In genomic region chr17:49513616-49514373, GRCh38 we compare ENCODE assay signal across 17 cellular contexts. TPM values are rescaled to one million over a fixed set of nuclear protein-coding genes. Genes with fewer than 3 reads are reported as not detected.
DNase-seq lines count a peak whose midpoint lies in the region; ATAC-seq and TF ChIP-seq lines count a peak whose summit lies in the region.
"Had no signal": no experiment of that assay in that cellular context is flagged by ENCODE, and none has a peak within 500 bp of the region (broad histone marks: within the 10 kb centered on the region; RNA-seq: fewer than 3 reads in every experiment).

No MANE protein-coding gene starts in this region.

- CTCF ChIA-PET in WTC11 (lab: Charles Lee): interaction anchor here (0.6 to 13.5 kb wide), 23 partner anchors 8 to 260 kb away, joined by 3 to 199 read pairs (median 5); partner anchors contain the start of gene NGFR

- H3K9me3 ChIP-seq in heart right ventricle: no peaks in the 10 kb centered on the region
- no peaks in the 10 kb centered on the region for H3K9me3 ChIP-seq in tibial nerve
- H3K9me3 ChIP-seq: HAP-1 had no signal

- H3K36me3 ChIP-seq in heart right ventricle: peaks cover 0 to 6% (median 0%) of the 10 kb centered on the region in 9 donors
- H3K36me3 ChIP-seq in tibial nerve: peaks cover 0 to 26% (median 0%) of the 10 kb centered on the region in 3 donors
- H3K36me3 ChIP-seq: HAP-1 had no signal

- peaks cover 10 to 47% (median 28%) of the 10 kb centered on the region in 9 donors for H3K4me1 ChIP-seq in heart right ventricle
- H3K4me1 ChIP-seq in tibial nerve: peaks cover 0 to 87% (median 46%) of the 10 kb centered on the region in 4 donors
- H3K4me1 ChIP-seq: HAP-1 had no signal

- peak in 1 of 2 donors; percentile 53 for TF ChIP-seq EP300 in tibial nerve (IDR thresholded peaks at IDR 0.05)

- TF ChIP-seq POLR2A in tibial nerve (IDR thresholded peaks at IDR 0.05): no peak

- H3K27me3 ChIP-seq in heart right ventricle (peaks cover 0 to 23% (median 4%) of the 10 kb centered on the region in 7 donors), tibial nerve (no peaks in the 10 kb centered on the region)

- DNase-seq in WTC11 (ENCODE audit: low spot score): no peak
- DNase-seq in heart right ventricle: peak; percentile 56 to 67
- no peak for DNase-seq in neural crest cell (ENCODE audit: low read depth, low spot score)
- DNase-seq in tibial nerve (ENCODE audit: low spot score in 2 of 2): peak in 1 of 2 donors; percentile 48
- DNase-seq in DMS114 treated with DMSO at 0.1 percent for 48 hours (lab: John Stamatoyannopoulos, UW; ENCODE audit: unreplicated experiment): no peak
- DNase-seq in NCI-H526 treated with DMSO at 0.1 percent for 48 hours (lab: John Stamatoyannopoulos, UW): no peak
- DNase-seq: activated CD4-positive, CD25-positive, alpha-beta regulatory T cell; activated naive CD4-positive, alpha-beta T cell; dermis blood vessel endothelial cell; NCI-H1436; SHP77 had no signal

- intact Hi-C loops in heart right ventricle (cut with DNase I): no loop called here

- TF ChIP-seq CTCF in WTC11 (IDR thresholded peaks at IDR 0.05) (no peak), heart right ventricle (IDR thresholded peaks at IDR 0.05) (no peak), neural crest cell (conservative IDR thresholded peaks at IDR 0.05) (no peak), tibial nerve (IDR thresholded peaks at IDR 0.05) (no peak)

- H3K4me3 ChIP-seq in heart right ventricle (no peak overlapping the region), tibial nerve (no peak overlapping the region)
- H3K4me3 ChIP-seq: GM12878, HAP-1 had no signal

- H3K27me3 Mint-ChIP-seq in WTC11 (ENCODE audit: low read depth) (no peaks in the 10 kb centered on the region), neural crest cell (ENCODE audit: low read depth) (peaks cover 18% of the 10 kb centered on the region)
- peaks cover 11% of the 10 kb centered on the region for H3K27me3 Mint-ChIP-seq in activated T-helper 17 cell treated with anti-CD3 and anti-CD28 coated beads, Interleukin-2, amount 50 U/mL, for 72 hours

- POLR2A ChIA-PET in WTC11 (lab: Charles Lee): interaction anchor here (0.7 kb wide), 1 partner anchor 76 kb away, joined by 8 read pairs; no protein-coding TSS in a partner anchor

- 78 to 81% methylated on average over 22 of the region's 22 CpGs for WGBS in heart right ventricle, 2 donors
- WGBS in tibial nerve, 2 donors: 44 to 51% methylated on average over 19 to 22 of the region's 22 CpGs

- H3K4me3 Mint-ChIP-seq in WTC11 (no peak overlapping the region), neural crest cell (peak overlapping the region; percentile 70)
- H3K4me3 Mint-ChIP-seq in activated T-helper 17 cell treated with anti-CD3 and anti-CD28 coated beads, Interleukin-2, amount 50 U/mL, for 72 hours: no peak overlapping the region

- H3K27ac ChIP-seq in heart right ventricle (peak overlapping the region in 9 of 10 donors; percentile 41 to 88 (median 77)), tibial nerve (peak overlapping the region; percentile 34 to 93 (median 75))

- H3K36me3 Mint-ChIP-seq in WTC11 (no peaks in the 10 kb centered on the region), neural crest cell (ENCODE audit: low read depth) (peaks cover 10% of the 10 kb centered on the region)
- H3K36me3 Mint-ChIP-seq in activated T-helper 17 cell treated with anti-CD3 and anti-CD28 coated beads, Interleukin-2, amount 50 U/mL, for 72 hours (ENCODE audit: low read depth): no peaks in the 10 kb centered on the region

- ATAC-seq in WTC11 (peak; percentile 2; the same call in 1 of the 2 replicates), heart right ventricle (peak; percentile 6 to 43 (median 24)), GM18867 (IDR thresholded peaks at IDR 0.05; ENCODE audit: unreplicated experiment) (no peak)
- no peak for ATAC-seq in activated T-helper 17 cell treated with anti-CD3 and anti-CD28 coated beads, Interleukin-2, amount 50 U/mL, for 72 hours (replicated peaks)

- H3K9me3 Mint-ChIP-seq in WTC11 (no peaks in the 10 kb centered on the region), neural crest cell (no peaks in the 10 kb centered on the region)
- no peaks in the 10 kb centered on the region for H3K9me3 Mint-ChIP-seq in activated T-helper 17 cell treated with anti-CD3 and anti-CD28 coated beads, Interleukin-2, amount 50 U/mL, for 72 hours

- H3K27ac Mint-ChIP-seq in WTC11 (no peak overlapping the region), neural crest cell (ENCODE audit: unreplicated experiment) (peak overlapping the region; percentile 78)
- H3K27ac Mint-ChIP-seq in activated T-helper 17 cell treated with anti-CD3 and anti-CD28 coated beads, Interleukin-2, amount 50 U/mL, for 72 hours: no peak overlapping the region
- H3K27ac Mint-ChIP-seq: progenitor cell of endocrine pancreas had no signal

- peaks cover 55% of the 10 kb centered on the region for H3K4me1 Mint-ChIP-seq in WTC11
- H3K4me1 Mint-ChIP-seq in neural crest cell: peaks cover 35% of the 10 kb centered on the region
- H3K4me1 Mint-ChIP-seq in activated T-helper 17 cell treated with anti-CD3 and anti-CD28 coated beads, Interleukin-2, amount 50 U/mL, for 72 hours: no peaks in the 10 kb centered on the region

TF ChIP-seq in WTC11, 78 proteins besides CTCF, POLR2A, EP300 and RAD21:
- 0 out of 2 replicates have a peak, but pooled peaks have one; percentile 6 for TF ChIP-seq USF2 (CRISPR knock-in tag; IDR thresholded peaks at IDR 0.05)
- TF ChIP-seq JUN (CRISPR knock-in tag; IDR thresholded peaks at IDR 0.05): no peak
- TF ChIP-seq SMAD4 (CRISPR knock-in tag; IDR thresholded peaks at IDR 0.05): no peak
- TF ChIP-seq MAX (CRISPR knock-in tag; IDR thresholded peaks at IDR 0.05): 0 out of 2 replicates have a peak, but pooled peaks have one; percentile 28
- no peak for TF ChIP-seq ZNF532 (CRISPR knock-in tag; IDR thresholded peaks at IDR 0.05; ENCODE audit: borderline replicate concordance)
- no peak for TF ChIP-seq ZBTB21 (CRISPR knock-in tag; IDR thresholded peaks at IDR 0.05; ENCODE audit: borderline replicate concordance)
- no peak for TF ChIP-seq EMX1 (CRISPR knock-in tag; IDR thresholded peaks at IDR 0.05)
- TF ChIP-seq ATF6 (CRISPR knock-in tag; IDR thresholded peaks at IDR 0.05): no peak
TF ChIP-seq in WTC11: peak in this region for 2.

RNA-seq across cellular contexts. Expression of gene NGFR, which starts 18.7 kb away (rescaled TPM):
- 11.3 to 12.4 TPM (median 12.1 TPM) in 3 replicates for total RNA-seq in WTC11 (2021)
- total RNA-seq in heart right ventricle: 10 to 100 TPM in 4 of 10 donors, 1 to 10 TPM in 6; 1.8 to 22.9 (median 2.7) TPM
- 1 to 10 TPM; 6.4 to 7.2 TPM for polyA plus RNA-seq in heart right ventricle
- 322 and 334 TPM in 2 replicates for total RNA-seq in neural crest cell
- total RNA-seq in tibial nerve: 100 to 1,000 TPM; 205 to 279 (median 238) TPM
- total RNA-seq in activated T-helper 17 cell treated with anti-CD3 and anti-CD28 coated beads, Interleukin-2, amount 50 U/mL, for 72 hours: under 1 TPM; 0.11 to 0.50 TPM
- total RNA-seq: dermis blood vessel endothelial cell, epithelial cell of proximal tubule had no signal

Comparison
In these comparisons a context has a peak if more than half of its experiments do, and no peak if none do; other contexts are left out.
1. ATAC-seq: peak in WTC11 (single experiment) and heart right ventricle (8 of 8); none in GM18867 (single experiment) and activated T-helper 17 cell treated with anti-CD3 and anti-CD28 coated beads, Interleukin-2, amount 50 U/mL, for 72 hours (single experiment).
2. DNase-seq: peak in heart right ventricle (2 of 2); none in WTC11 (single experiment), neural crest cell (single experiment), DMS114 treated with DMSO at 0.1 percent for 48 hours (single experiment) and NCI-H526 treated with DMSO at 0.1 percent for 48 hours (single experiment).
3. RNA of gene NGFR, which starts 18.7 kb away (total RNA-seq): 322 to 334 TPM in neural crest cell and 205 to 279 TPM in tibial nerve; 11.3 to 12.4 TPM in WTC11, 1.8 to 22.9 TPM in heart right ventricle and 0.11 to 0.50 TPM in activated T-helper 17 cell treated with anti-CD3 and anti-CD28 coated beads, Interleukin-2, amount 50 U/mL, for 72 hours; every median in the first group is over 4 times any median in the second.